1 cellular context compared by ENCODE assay signal in genomic region chr1:166838766-166839599, GRCh38.
TF ChIP-seq lines count a peak whose summit lies in the region.

Gene POGK (plus strand): TSS chr1:166839475. CDS start chr1:166840957, 1,482 bp downstream.

TF ChIP-seq in H1, 55 proteins besides CTCF, POLR2A, EP300 and RAD21:
- TF ChIP-seq CTBP2 (IDR thresholded peaks at IDR 0.05; ENCODE audit: borderline replicate concordance, insufficient read depth, insufficient read length, low read length) (no peak), CEBPB (IDR thresholded peaks at IDR 0.05; ENCODE audit: low read depth, low read length) (no peak), E2F6 (IDR thresholded peaks at IDR 0.05) (peak; percentile 77), EGR1 (IDR thresholded peaks at IDR 0.05; ENCODE audit: borderline replicate concordance, low read depth, low read length) (0 out of 2 replicates have a peak, but pooled peaks have one; percentile 22), POU5F1 (IDR thresholded peaks at IDR 0.05; ENCODE audit: low read depth, low read length) (no peak), KDM4A (IDR thresholded peaks at IDR 0.05; ENCODE audit: low read depth, low read length, severe bottlenecking) (peak; percentile 76), ASH2L (IDR thresholded peaks at IDR 0.05; ENCODE audit: low read length) (peak; percentile 76), RBBP5 (IDR thresholded peaks at IDR 0.05; ENCODE audit: borderline replicate concordance, low read depth, low read length) (peak; percentile 82), RXRA (IDR thresholded peaks at IDR 0.05; ENCODE audit: insufficient read depth, low read depth, low read length) (no peak), TBP (IDR thresholded peaks at IDR 0.05; ENCODE audit: low read depth, low read length) (peak; percentile 61), BRCA1 (IDR thresholded peaks at IDR 0.05; ENCODE audit: low read depth, low read length) (no peak), RFX5 (IDR thresholded peaks at IDR 0.05; ENCODE audit: borderline replicate concordance, low read depth, low read length) (no peak), POLR2AphosphoS5 (IDR thresholded peaks at IDR 0.05; ENCODE audit: low read depth, low read length) (peak; percentile 83), CREB1 (IDR thresholded peaks at IDR 0.05) (no peak; the same call in 1 of the 2 replicates), ZNF274 (IDR thresholded peaks at IDR 0.05; ENCODE audit: borderline replicate concordance, extremely low read depth, low read length) (no peak), ATF3 (IDR thresholded peaks at IDR 0.05; ENCODE audit: insufficient read depth, low read depth, low read length) (no peak), FOSL1 (IDR thresholded peaks at IDR 0.05; ENCODE audit: insufficient read depth, low read depth, low read length) (no peak), NANOG (IDR thresholded peaks at IDR 0.05; ENCODE audit: insufficient read depth, low read depth, low read length, poor library complexity, severe bottlenecking) (no peak), GABPA (IDR thresholded peaks at IDR 0.05; ENCODE audit: borderline replicate concordance, insufficient read depth, low read length) (no peak), JUND (IDR thresholded peaks at IDR 0.05; ENCODE audit: low read length) (no peak; the same call in 1 of the 2 replicates), SIX5 (IDR thresholded peaks at IDR 0.05; ENCODE audit: low read depth, low read length) (no peak), YY1 (IDR thresholded peaks at IDR 0.05; ENCODE audit: low read depth, low read length) (peak; percentile 32; the same call in 1 of the 2 replicates), JUN (IDR thresholded peaks at IDR 0.05; ENCODE audit: low read depth, low read length) (no peak), TCF12 (IDR thresholded peaks at IDR 0.05; ENCODE audit: low read depth, low read length) (no peak), KDM5A (IDR thresholded peaks at IDR 0.05; ENCODE audit: low read length) (no peak), TAF7 (optimal IDR thresholded peaks at IDR 0.05; ENCODE audit: borderline replicate concordance, low read depth, low read length) (no peak), SP4 (IDR thresholded peaks at IDR 0.05; ENCODE audit: low read length) (no peak), CBX5 (IDR thresholded peaks at IDR 0.05; ENCODE audit: low read depth, low read length) (no peak), ATF2 (IDR thresholded peaks at IDR 0.05; ENCODE audit: low read length) (no peak), HDAC2 (IDR thresholded peaks at IDR 0.05; ENCODE audit: borderline replicate concordance in 1 of 2, low read depth in 2 of 2, low read length in 2 of 2) (peak in 1 of 2 experiments; percentile 40; a peak in 1 of 4 replicates), SUZ12 (IDR thresholded peaks at IDR 0.05; ENCODE audit: low read length) (no peak), PHF8 (conservative IDR thresholded peaks at IDR 0.05; ENCODE audit: low read depth, low read length) (peak; percentile 78), SIN3A (conservative IDR thresholded peaks at IDR 0.05 in 1 of 2, IDR thresholded peaks at IDR 0.05 in 1 of 2; ENCODE audit: low read depth in 1 of 2, low read length in 2 of 2) (peak; percentile 33 to 42; a peak in 1 of 4 replicates), KDM1A (IDR thresholded peaks at IDR 0.05; ENCODE audit: borderline replicate concordance, low read length) (no peak), TEAD4 (IDR thresholded peaks at IDR 0.05; ENCODE audit: low read depth, low read length) (0 out of 2 replicates have a peak, but pooled peaks have one; percentile 8), CHD2 (IDR thresholded peaks at IDR 0.05; ENCODE audit: low read length) (no peak), TAF1 (IDR thresholded peaks at IDR 0.05; ENCODE audit: low read depth, low read length) (peak; percentile 73), NRF1 (IDR thresholded peaks at IDR 0.05; ENCODE audit: low read depth, low read length) (no peak), SP1 (IDR thresholded peaks at IDR 0.05; ENCODE audit: low read depth, low read length) (no peak), SAP30 (IDR thresholded peaks at IDR 0.05; ENCODE audit: insufficient read depth, insufficient replicate concordance, low read length) (no peak), BCL11A (IDR thresholded peaks at IDR 0.05; ENCODE audit: low read depth in 2 of 2, low read length in 2 of 2) (no peak), SIRT6 (IDR thresholded peaks at IDR 0.05; ENCODE audit: low read length) (no peak), HDAC6 (IDR thresholded peaks at IDR 0.05; ENCODE audit: low read depth, low read length) (peak; percentile 13), GTF2F1 (IDR thresholded peaks at IDR 0.05; ENCODE audit: borderline replicate concordance, low read depth, low read length) (no peak), SRF (IDR thresholded peaks at IDR 0.05; ENCODE audit: low read depth, low read length) (no peak), CHD1 (IDR thresholded peaks at IDR 0.05; ENCODE audit: low read depth, low read length) (no peak), RNF2 (IDR thresholded peaks at IDR 0.05; ENCODE audit: borderline replicate concordance, low read depth, low read length, missing control alignments, poor library complexity, severe bottlenecking) (no peak)
- TF ChIP-seq, protein P1, sequence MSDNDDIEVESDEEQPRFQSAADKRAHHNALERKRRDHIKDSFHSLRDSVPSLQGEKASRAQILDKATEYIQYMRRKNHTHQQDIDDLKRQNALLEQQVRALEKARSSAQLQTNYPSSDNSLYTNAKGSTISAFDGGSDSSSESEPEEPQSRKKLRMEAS (IDR thresholded peaks at IDR 0.05), result peak; percentile 96
- TF ChIP-seq, protein P2, sequence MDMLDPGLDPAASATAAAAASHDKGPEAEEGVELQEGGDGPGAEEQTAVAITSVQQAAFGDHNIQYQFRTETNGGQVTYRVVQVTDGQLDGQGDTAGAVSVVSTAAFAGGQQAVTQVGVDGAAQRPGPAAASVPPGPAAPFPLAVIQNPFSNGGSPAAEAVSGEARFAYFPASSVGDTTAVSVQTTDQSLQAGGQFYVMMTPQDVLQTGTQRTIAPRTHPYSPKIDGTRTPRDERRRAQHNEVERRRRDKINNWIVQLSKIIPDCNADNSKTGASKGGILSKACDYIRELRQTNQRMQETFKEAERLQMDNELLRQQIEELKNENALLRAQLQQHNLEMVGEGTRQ (IDR thresholded peaks at IDR 0.05; ENCODE audit: low read length), result peak; percentile 64
